ENCODE assay signal across 8 cellular contexts in genomic region chr6:136317023-136317649, GRCh38. TPM values are rescaled to one million over a fixed set of nuclear protein-coding genes. Genes with fewer than 3 reads are reported as not detected.
DNase-seq lines count a peak whose midpoint lies in the region; ATAC-seq and TF ChIP-seq lines count a peak whose summit lies in the region.

No MANE protein-coding gene starts in this region.

- CTCF ChIA-PET in AG04449 (lab: Yijun Ruan, JAX): interaction anchor here (0.7 to 3.4 kb wide), 20 partner anchors 9 to 868 kb away, joined by 3 to 42 read pairs (median 5); partner anchors contain the start of gene BCLAF1

- peak; percentile 79 for TF ChIP-seq CTCF in AG04449 (IDR thresholded peaks at IDR 0.05; ENCODE audit: insufficient read depth, low read length, missing control alignments)
- peak; percentile 88 for TF ChIP-seq CTCF in natural killer cell (IDR thresholded peaks at IDR 0.05)

- TF ChIP-seq POLR2A in erythroblast (IDR thresholded peaks at IDR 0.05; ENCODE audit: low read length): no peak

- no peaks in the 10 kb centered on the region for H3K36me3 Mint-ChIP-seq in natural killer cell

- no peaks in the 10 kb centered on the region for H3K27me3 Mint-ChIP-seq in natural killer cell (ENCODE audit: low read depth in 2 of 2)

- H3K4me3 ChIP-seq in AG04449 (ENCODE audit: low read depth, low read length): no peak overlapping the region

- H3K27ac Mint-ChIP-seq in natural killer cell: no peak overlapping the region

- H3K4me1 Mint-ChIP-seq in natural killer cell: peaks cover 0 to 4% of the 10 kb centered on the region in 2 donors

- POLR2A ChIA-PET in AG04449 (lab: Yijun Ruan, JAX): interaction anchor here (1.0 kb wide), 1 partner anchor 28 kb away, joined by 3 read pairs; the partner anchor contains the start of gene BCLAF1

- intact Hi-C loops in natural killer cell (cut with micrococcal nuclease): loop anchor here (1.0 to 10.0 kb wide), 6 partner anchors 28 to 865 kb away; partner anchors contain the start of genes BCLAF1 and MTFR2

- DNase-seq in AG04449 (ENCODE audit: low read depth, low spot score): no peak
- peak; percentile 67 for DNase-seq in HPDE6-E6E7 (ENCODE audit: extremely low spot score)
- DNase-seq in NOMO-1 treated with DMSO at 0.1 percent for 48 hours (lab: John Stamatoyannopoulos, UW; ENCODE audit: unreplicated experiment): peak; percentile 33
- peak; percentile 3 for DNase-seq in activated CD8-positive, alpha-beta memory T cell treated with anti-CD3 and anti-CD28 coated beads, Interleukin-2, amount 50 U/mL, for 24 hours (ENCODE audit: extremely low read depth)
- DNase-seq in erythroblast (lab: John Stamatoyannopoulos, UW): peak; percentile 66 to 77
- DNase-seq in natural killer cell: peak; percentile 31
- DNase-seq in stromal cell of bone marrow (ENCODE audit: low read depth): peak; percentile 43

- no peak overlapping the region for H3K4me3 Mint-ChIP-seq in natural killer cell

- peak; percentile 53 for ATAC-seq in GM18519 (IDR thresholded peaks at IDR 0.05; ENCODE audit: low FRiP score, unreplicated experiment)
- peak; percentile 79 to 98 (median 94) for ATAC-seq in natural killer cell

- H3K9me3 Mint-ChIP-seq in natural killer cell: no peaks in the 10 kb centered on the region

RNA-seq across cellular contexts. Expression of gene BCLAF1, which starts 27.5 kb away (rescaled TPM):
- total RNA-seq in natural killer cell: 100 to 1,000 TPM; 391 to 582 (median 465) TPM
